In genomic region chr4:128060620-128061565, GRCh38 we compare ENCODE assay signal across 8 cellular contexts. TPM values are rescaled to one million over a fixed set of nuclear protein-coding genes. Genes with fewer than 3 reads are reported as not detected.
DNase-seq lines count a peak whose midpoint lies in the region; ATAC-seq lines count a peak whose summit lies in the region.

Gene LARP1B (plus strand): TSS chr4:128061312. CDS start chr4:128074952, 13,640 bp downstream.

- 1% methylated on average over 62 to 78 of the region's 118 CpGs for WGBS in GM23248 (ENCODE audit: low coverage in 1 of 2, low lambda C conversion rate in 2 of 2, missing lambda C conversion rate in 2 of 2), 2 experiments

- H3K36me3 ChIP-seq in GM23248 (ENCODE audit: low read depth) = no peaks in the 10 kb centered on the region
- no peaks in the 10 kb centered on the region for H3K36me3 ChIP-seq in Karpas-422 (ENCODE audit: insufficient read depth, low read length)

- H3K9ac ChIP-seq in GM23248 = peak within 1 kb of the TSS; percentile 95
- H3K9ac ChIP-seq in Karpas-422 (ENCODE audit: low read length) = peak within 1 kb of the TSS; percentile 86

- H3K79me2 ChIP-seq in GM23248 (ENCODE audit: insufficient read depth) = peaks cover 41% of the 10 kb centered on the region
- peaks cover 55% of the 10 kb centered on the region for H3K79me2 ChIP-seq in Karpas-422 (ENCODE audit: low read length)

- H3K4me1 ChIP-seq in GM23248 (ENCODE audit: insufficient read depth) = 0 out of 2 replicates have a peak, but pooled peaks cover 5% of the 10 kb centered on the region
- H3K4me1 ChIP-seq in Karpas-422 (ENCODE audit: low read length) = peaks cover 29% of the 10 kb centered on the region

- peak within 1 kb of the TSS; percentile 87 for H3K27ac ChIP-seq in GM23248
- H3K27ac ChIP-seq in Karpas-422 (ENCODE audit: low read length) = peak within 1 kb of the TSS; percentile 81

- in situ Hi-C loops in GM23248 (cut with MboI) = no loop called here

- intact Hi-C loops in activated T-helper 1 cell treated with anti-CD3 and anti-CD28 coated beads, Interleukin-12 subunit alpha, Interleukin-12 subunit beta, Interleukin-2, Interleukin-4 antibody, amounts not matched to agents 30 ng/mL and 10 ng/mL and 1 ng/mL, durations not matched to agents 14 hours and 24 hours and 36 hours (cut with micrococcal nuclease) = loop anchor here (1.0 to 5.0 kb wide), 8 partner anchors 96 to 1032 kb away; partner anchors contain the start of genes ABHD18, HSPA4L, MFSD8 and PGRMC2

- H3K27me3 ChIP-seq in GM23248 (replicated peaks; ENCODE audit: insufficient read depth) = no peaks in the 10 kb centered on the region
- H3K27me3 ChIP-seq in Karpas-422 (ENCODE audit: low read length) = no peaks in the 10 kb centered on the region

- H2AFZ ChIP-seq in GM23248 = peak within 1 kb of the TSS; percentile 89
- H2AFZ ChIP-seq in Karpas-422 (ENCODE audit: low read length) = peak within 1 kb of the TSS; percentile 92

- H3K9me3 Mint-ChIP-seq in activated T-helper 1 cell treated with anti-CD3 and anti-CD28 coated beads, Interleukin-12 subunit alpha, Interleukin-12 subunit beta, Interleukin-2, Interleukin-4 antibody, amounts not matched to agents 30 ng/mL and 10 ng/mL and 1 ng/mL, durations not matched to agents 14 hours and 24 hours and 36 hours = no peaks in the 10 kb centered on the region
- no peaks in the 10 kb centered on the region for H3K9me3 Mint-ChIP-seq in naive thymus-derived CD8-positive, alpha-beta T cell
- no peaks in the 10 kb centered on the region for H3K9me3 Mint-ChIP-seq in stimulated activated naive B cell treated with anti-CD40 and anti-IgM and Interleukin-4, amounts not matched to agents 10 μg/mL and 1 μg/mL and 100 μg/mL, for 72 hours

- peak; percentile 87 to 88 for ATAC-seq in naive thymus-derived CD8-positive, alpha-beta T cell
- peak; percentile 89 for ATAC-seq in stimulated activated naive B cell treated with anti-CD40 and anti-IgM and Interleukin-4, amounts not matched to agents 10 μg/mL and 1 μg/mL and 100 μg/mL, for 72 hours (replicated peaks)

- H3K9me3 ChIP-seq in GM23248 (ENCODE audit: low read depth) (no peaks in the 10 kb centered on the region), Karpas-422 (ENCODE audit: low read length) (no peaks in the 10 kb centered on the region)

- H3K4me2 ChIP-seq in GM23248 (ENCODE audit: unreplicated experiment) = peak within 1 kb of the TSS; percentile 90
- peak within 1 kb of the TSS; percentile 96 for H3K4me2 ChIP-seq in Karpas-422 (ENCODE audit: low read depth, low read length, poor library complexity, severe bottlenecking)

- H3K36me3 Mint-ChIP-seq in activated T-helper 1 cell treated with anti-CD3 and anti-CD28 coated beads, Interleukin-12 subunit alpha, Interleukin-12 subunit beta, Interleukin-2, Interleukin-4 antibody, amounts not matched to agents 30 ng/mL and 10 ng/mL and 1 ng/mL, durations not matched to agents 14 hours and 24 hours and 36 hours (ENCODE audit: low read depth) = no peaks in the 10 kb centered on the region
- H3K36me3 Mint-ChIP-seq in naive thymus-derived CD8-positive, alpha-beta T cell = no peaks in the 10 kb centered on the region
- no peaks in the 10 kb centered on the region for H3K36me3 Mint-ChIP-seq in stimulated activated naive B cell treated with anti-CD40 and anti-IgM and Interleukin-4, amounts not matched to agents 10 μg/mL and 1 μg/mL and 100 μg/mL, for 72 hours

- DNase-seq in Daoy (ENCODE audit: low read depth) (peak; percentile 94), GM23248 (peak; percentile 99), Karpas-422 (peak; percentile 100), RPMI7951 (ENCODE audit: low read depth) (peak; percentile 94), fibroblast of gingiva (ENCODE audit: low read depth) (peak; percentile 99)
- DNase-seq in activated T-helper 1 cell treated with anti-CD3 and anti-CD28 coated beads, Interleukin-12 subunit alpha, Interleukin-12 subunit beta, Interleukin-2, Interleukin-4 antibody, amounts not matched to agents 30 ng/mL and 10 ng/mL and 1 ng/mL, durations not matched to agents 14 hours and 24 hours and 36 hours (ENCODE audit: low spot score) = peak; percentile 93
- DNase-seq in naive thymus-derived CD8-positive, alpha-beta T cell = peak; percentile 84 to 95 (median 90)
- DNase-seq in stimulated activated naive B cell treated with anti-CD40 and anti-IgM and Interleukin-4, amounts not matched to agents 10 μg/mL and 1 μg/mL and 100 μg/mL, for 72 hours = peak; percentile 96

- H4K20me1 ChIP-seq in GM23248 (ENCODE audit: insufficient read depth) (no peaks in the 10 kb centered on the region), Karpas-422 (ENCODE audit: insufficient read depth, low read depth, low read length) (no peaks in the 10 kb centered on the region)

- H3K27me3 Mint-ChIP-seq in activated T-helper 1 cell treated with anti-CD3 and anti-CD28 coated beads, Interleukin-12 subunit alpha, Interleukin-12 subunit beta, Interleukin-2, Interleukin-4 antibody, amounts not matched to agents 30 ng/mL and 10 ng/mL and 1 ng/mL, durations not matched to agents 14 hours and 24 hours and 36 hours (ENCODE audit: insufficient read depth) = no peaks in the 10 kb centered on the region
- H3K27me3 Mint-ChIP-seq in naive thymus-derived CD8-positive, alpha-beta T cell = peaks cover 0 to 4% (median 0%) of the 10 kb centered on the region in 5 donors
- H3K27me3 Mint-ChIP-seq in stimulated activated naive B cell treated with anti-CD40 and anti-IgM and Interleukin-4, amounts not matched to agents 10 μg/mL and 1 μg/mL and 100 μg/mL, for 72 hours = peaks cover 0 to 4% of the 10 kb centered on the region in 2 donors

- H3K4me3 ChIP-seq in GM23248 (peak within 1 kb of the TSS; percentile 90), Karpas-422 (ENCODE audit: low read length) (peak within 1 kb of the TSS; percentile 78)

- POLR2A ChIA-PET in naive thymus-derived CD8-positive, alpha-beta T cell (lab: Charles Lee) = interaction anchor here (0.6 to 3.8 kb wide), 14 partner anchors 8 to 1033 kb away, joined by 3 to 54 read pairs (median 4); partner anchors contain the start of genes ABHD18, MFSD8, PGRMC2 and PLK4

- H3K27ac Mint-ChIP-seq in activated T-helper 1 cell treated with anti-CD3 and anti-CD28 coated beads, Interleukin-12 subunit alpha, Interleukin-12 subunit beta, Interleukin-2, Interleukin-4 antibody, amounts not matched to agents 30 ng/mL and 10 ng/mL and 1 ng/mL, durations not matched to agents 14 hours and 24 hours and 36 hours = peak within 1 kb of the TSS; percentile 95
- H3K27ac Mint-ChIP-seq in naive thymus-derived CD8-positive, alpha-beta T cell = peak within 1 kb of the TSS; percentile 59 to 94 (median 91)
- H3K27ac Mint-ChIP-seq in stimulated activated naive B cell treated with anti-CD40 and anti-IgM and Interleukin-4, amounts not matched to agents 10 μg/mL and 1 μg/mL and 100 μg/mL, for 72 hours = peak within 1 kb of the TSS; percentile 98

- peaks cover 6% of the 10 kb centered on the region for H3K4me1 Mint-ChIP-seq in activated T-helper 1 cell treated with anti-CD3 and anti-CD28 coated beads, Interleukin-12 subunit alpha, Interleukin-12 subunit beta, Interleukin-2, Interleukin-4 antibody, amounts not matched to agents 30 ng/mL and 10 ng/mL and 1 ng/mL, durations not matched to agents 14 hours and 24 hours and 36 hours (ENCODE audit: low read depth)
- H3K4me1 Mint-ChIP-seq in naive thymus-derived CD8-positive, alpha-beta T cell = peaks cover 5 to 20% (median 6%) of the 10 kb centered on the region in 4 donors
- H3K4me1 Mint-ChIP-seq in stimulated activated naive B cell treated with anti-CD40 and anti-IgM and Interleukin-4, amounts not matched to agents 10 μg/mL and 1 μg/mL and 100 μg/mL, for 72 hours = peaks cover 4 to 11% of the 10 kb centered on the region in 2 donors

- H3F3A ChIP-seq in GM23248 (ENCODE audit: insufficient read depth) = no peaks in the 10 kb centered on the region

- H3K9me2 ChIP-seq in GM23248 (ENCODE audit: insufficient read depth) = no peaks in the 10 kb centered on the region
- H3K9me2 ChIP-seq in Karpas-422 (replicated peaks; ENCODE audit: insufficient read depth, low read length) = no peaks in the 10 kb centered on the region

- H3K4me3 Mint-ChIP-seq in activated T-helper 1 cell treated with anti-CD3 and anti-CD28 coated beads, Interleukin-12 subunit alpha, Interleukin-12 subunit beta, Interleukin-2, Interleukin-4 antibody, amounts not matched to agents 30 ng/mL and 10 ng/mL and 1 ng/mL, durations not matched to agents 14 hours and 24 hours and 36 hours = peak within 1 kb of the TSS; percentile 88
- H3K4me3 Mint-ChIP-seq in naive thymus-derived CD8-positive, alpha-beta T cell = peak within 1 kb of the TSS; percentile 77 to 91 (median 87)
- H3K4me3 Mint-ChIP-seq in stimulated activated naive B cell treated with anti-CD40 and anti-IgM and Interleukin-4, amounts not matched to agents 10 μg/mL and 1 μg/mL and 100 μg/mL, for 72 hours = peak within 1 kb of the TSS; percentile 86 to 91

RNA-seq across cellular contexts. Expression of gene LARP1B, which starts in this region (rescaled TPM):
- 8.4 and 12.6 TPM in 2 replicates for total RNA-seq in Daoy (2014; rRNA removed; shearing (Covaris generic))
- 14.3 and 16.0 TPM in 2 replicates for total RNA-seq in GM23248 (2014; rRNA removed; shearing (Covaris generic))
- polyA plus RNA-seq in GM23248 (2016; fragmentation: Nextera tagmentation; extraction: Ambion mirVana) = 5.7 and 6.6 TPM in 2 replicates
- 45.9 and 62.8 TPM in 2 replicates for total RNA-seq in Karpas-422 (2014; rRNA removed; shearing (Covaris generic); ENCODE audit: low replicate concordance)
- total RNA-seq in RPMI7951 (2014; rRNA removed; shearing (Covaris generic)) = 11.7 and 11.8 TPM in 2 replicates
- 33.3 and 34.5 TPM in 2 replicates for total RNA-seq in activated T-helper 1 cell treated with anti-CD3 and anti-CD28 coated beads, Interleukin-12 subunit alpha, Interleukin-12 subunit beta, Interleukin-2, Interleukin-4 antibody, amounts not matched to agents 30 ng/mL and 10 ng/mL and 1 ng/mL, durations not matched to agents 14 hours and 24 hours and 36 hours
- total RNA-seq in naive thymus-derived CD8-positive, alpha-beta T cell = 10 to 100 TPM; 12.9 to 14.0 TPM
- polyA plus RNA-seq in naive thymus-derived CD8-positive, alpha-beta T cell = 1 to 10 TPM; 2.9 to 4.0 (median 3.9) TPM

Comparison
In these comparisons a context has a peak if more than half of its experiments do, and no peak if none do; other contexts are left out.
1. Peak in every context shown above with its lines: DNase-seq, ATAC-seq, H3K4me3 ChIP-seq and H3K27ac ChIP-seq.